In the genomic region with DNA sequence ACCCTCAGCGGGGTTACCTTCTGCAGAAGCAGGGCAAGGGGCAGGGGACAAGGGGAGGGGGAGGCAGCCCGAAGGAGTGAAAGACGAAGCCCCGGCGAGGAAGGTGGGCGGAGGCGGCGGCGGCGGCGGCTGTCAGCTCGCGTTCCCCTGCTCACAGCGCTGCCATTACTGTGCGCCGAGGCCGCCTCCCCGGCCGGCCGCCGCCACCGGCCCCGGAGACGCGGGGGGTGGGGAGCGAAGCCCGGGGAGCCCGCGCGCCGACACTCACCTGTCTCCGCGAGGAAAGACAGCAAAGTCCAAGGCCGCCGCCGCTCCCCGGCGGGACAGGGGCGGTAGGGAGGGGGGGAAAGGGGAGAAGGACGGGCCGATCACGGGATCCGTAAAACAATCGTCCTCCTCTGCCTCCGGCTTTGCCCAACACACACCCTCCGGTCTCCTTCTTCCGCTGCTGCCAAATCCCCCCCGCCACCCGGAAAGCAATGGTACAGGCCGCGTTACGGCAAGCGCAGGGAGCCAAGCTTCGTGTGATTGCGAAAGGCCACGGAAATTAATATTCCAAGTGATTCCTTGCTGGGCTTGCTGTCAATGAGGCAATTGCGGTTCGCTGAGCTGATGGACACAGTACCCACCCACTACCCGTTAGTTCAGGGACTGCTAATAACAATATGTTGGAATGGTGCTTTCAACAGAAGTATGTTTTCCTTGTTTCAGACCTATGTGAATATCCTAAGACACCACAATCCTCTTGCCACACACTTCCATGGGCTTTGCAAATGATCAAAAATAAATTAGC, we compare ENCODE assay signal across 1 cellular context.
TF ChIP-seq lines count a peak whose summit lies in the region.

A gene (minus strand): TSS at position 180 of the 793 bp plus-strand sequence. CDS start 19,024 bp downstream, outside the sequence.

TF ChIP-seq in HepG2, 621 proteins besides CTCF, POLR2A, EP300 and RAD21 (continued from another document and continues in another):
- TF ChIP-seq PHB2 (IDR thresholded peaks at IDR 0.05; ENCODE audit: partially characterized antibody) (no peak), ZSCAN9 (CRISPR knock-in tag; IDR thresholded peaks at IDR 0.05; ENCODE audit: borderline replicate concordance) (peak; percentile 71), POLR2AphosphoS5 (IDR thresholded peaks at IDR 0.05; ENCODE audit: low read depth, low read length) (no peak; the same call in none of the 2 replicates), ZFP36 (IDR thresholded peaks at IDR 0.05; ENCODE audit: borderline replicate concordance, low read depth, low read length, partially characterized antibody) (no peak), ZNF572 (CRISPR knock-in tag; IDR thresholded peaks at IDR 0.05) (no peak), ZNF350 (CRISPR knock-in tag; IDR thresholded peaks at IDR 0.05; ENCODE audit: borderline replicate concordance, low read depth) (no peak), ZNF496 (CRISPR knock-in tag; IDR thresholded peaks at IDR 0.05; ENCODE audit: insufficient replicate concordance) (no peak), SIX1 (CRISPR knock-in tag; IDR thresholded peaks at IDR 0.05; ENCODE audit: borderline replicate concordance) (no peak), ZNF180 (CRISPR knock-in tag; IDR thresholded peaks at IDR 0.05; ENCODE audit: borderline replicate concordance, low read depth) (no peak), MEIS2 (CRISPR knock-in tag; IDR thresholded peaks at IDR 0.05) (no peak), PAF1 (CRISPR knock-in tag; IDR thresholded peaks at IDR 0.05) (no peak), ZFP36L2 (CRISPR knock-in tag; IDR thresholded peaks at IDR 0.05) (no peak), NCOA1 (CRISPR knock-in tag; IDR thresholded peaks at IDR 0.05) (0 out of 2 replicates have a peak, but pooled peaks have one; percentile 34), ZNF101 (CRISPR knock-in tag; IDR thresholded peaks at IDR 0.05; ENCODE audit: borderline replicate concordance, low read depth) (no peak), SMYD3 (CRISPR knock-in tag; IDR thresholded peaks at IDR 0.05) (no peak), ZNF883 (CRISPR knock-in tag; IDR thresholded peaks at IDR 0.05; ENCODE audit: not compliant biosample characterization) (no peak), ZNF446 (CRISPR knock-in tag; IDR thresholded peaks at IDR 0.05) (no peak; the same call in 1 of the 2 replicates), IKZF4 (CRISPR knock-in tag; IDR thresholded peaks at IDR 0.05; ENCODE audit: borderline replicate concordance, low read depth, not compliant biosample characterization) (no peak), ZNF460 (CRISPR knock-in tag; IDR thresholded peaks at IDR 0.05; ENCODE audit: borderline replicate concordance) (no peak), TCF12 (IDR thresholded peaks at IDR 0.05) (no peak), TCF12 (CRISPR knock-in tag; IDR thresholded peaks at IDR 0.05) (peak; percentile 71; the same call in 1 of the 2 replicates), RFXAP (CRISPR knock-in tag; IDR thresholded peaks at IDR 0.05; ENCODE audit: borderline replicate concordance) (0 out of 2 replicates have a peak, but pooled peaks have one; percentile 36), ZNF792 (CRISPR knock-in tag; IDR thresholded peaks at IDR 0.05) (0 out of 2 replicates have a peak, but pooled peaks have one; percentile 17), TRIM24 (CRISPR knock-in tag; IDR thresholded peaks at IDR 0.05) (no peak), ZNF10 (CRISPR knock-in tag; IDR thresholded peaks at IDR 0.05; ENCODE audit: borderline replicate concordance, low read depth) (no peak), PAX8 (CRISPR knock-in tag; IDR thresholded peaks at IDR 0.05; ENCODE audit: borderline replicate concordance) (no peak), ZBTB8A (CRISPR knock-in tag; IDR thresholded peaks at IDR 0.05; ENCODE audit: borderline replicate concordance, low read depth) (no peak), TCF7 (IDR thresholded peaks at IDR 0.05; ENCODE audit: low read depth) (no peak), RARG (CRISPR knock-in tag; IDR thresholded peaks at IDR 0.05; ENCODE audit: low read depth) (no peak), ZZZ3 (CRISPR knock-in tag; IDR thresholded peaks at IDR 0.05; ENCODE audit: borderline replicate concordance) (peak; percentile 36; the same call in 1 of the 2 replicates), NBN (conservative IDR thresholded peaks at IDR 0.05) (no peak), ZNF543 (CRISPR knock-in tag; IDR thresholded peaks at IDR 0.05) (no peak), MAFG (CRISPR knock-in tag; IDR thresholded peaks at IDR 0.05) (no peak), EHMT2 (IDR thresholded peaks at IDR 0.05; ENCODE audit: borderline replicate concordance, low read depth, low read length) (no peak), ZNF619 (CRISPR knock-in tag; IDR thresholded peaks at IDR 0.05) (no peak), FOSL2 (CRISPR knock-in tag; IDR thresholded peaks at IDR 0.05) (peak; percentile 64), SNRNP70 (IDR thresholded peaks at IDR 0.05; ENCODE audit: low read depth, low read length) (no peak), MYNN (CRISPR knock-in tag; IDR thresholded peaks at IDR 0.05; ENCODE audit: low read depth) (no peak), ZNF83 (CRISPR knock-in tag; IDR thresholded peaks at IDR 0.05; ENCODE audit: borderline replicate concordance) (no peak), RELA (CRISPR knock-in tag; IDR thresholded peaks at IDR 0.05) (no peak), KDM2A (CRISPR knock-in tag; IDR thresholded peaks at IDR 0.05; ENCODE audit: borderline replicate concordance, low read depth) (peak; percentile 94), FOXP1 (IDR thresholded peaks at IDR 0.05) (no peak), FOXP1 (CRISPR knock-in tag; IDR thresholded peaks at IDR 0.05) (0 out of 2 replicates have a peak, but pooled peaks have one; percentile 13), NFRKB (IDR thresholded peaks at IDR 0.05) (no peak), ZNF615 (CRISPR knock-in tag; IDR thresholded peaks at IDR 0.05; ENCODE audit: borderline replicate concordance) (no peak), SSRP1 (CRISPR knock-in tag; IDR thresholded peaks at IDR 0.05) (0 out of 2 replicates have a peak, but pooled peaks have one; percentile 48), HIVEP1 (CRISPR knock-in tag; IDR thresholded peaks at IDR 0.05) (no peak), NCOR1 (IDR thresholded peaks at IDR 0.05; ENCODE audit: borderline replicate concordance, low read length) (no peak), NFYC (CRISPR knock-in tag; IDR thresholded peaks at IDR 0.05) (no peak)
- TF ChIP-seq, protein P1, sequence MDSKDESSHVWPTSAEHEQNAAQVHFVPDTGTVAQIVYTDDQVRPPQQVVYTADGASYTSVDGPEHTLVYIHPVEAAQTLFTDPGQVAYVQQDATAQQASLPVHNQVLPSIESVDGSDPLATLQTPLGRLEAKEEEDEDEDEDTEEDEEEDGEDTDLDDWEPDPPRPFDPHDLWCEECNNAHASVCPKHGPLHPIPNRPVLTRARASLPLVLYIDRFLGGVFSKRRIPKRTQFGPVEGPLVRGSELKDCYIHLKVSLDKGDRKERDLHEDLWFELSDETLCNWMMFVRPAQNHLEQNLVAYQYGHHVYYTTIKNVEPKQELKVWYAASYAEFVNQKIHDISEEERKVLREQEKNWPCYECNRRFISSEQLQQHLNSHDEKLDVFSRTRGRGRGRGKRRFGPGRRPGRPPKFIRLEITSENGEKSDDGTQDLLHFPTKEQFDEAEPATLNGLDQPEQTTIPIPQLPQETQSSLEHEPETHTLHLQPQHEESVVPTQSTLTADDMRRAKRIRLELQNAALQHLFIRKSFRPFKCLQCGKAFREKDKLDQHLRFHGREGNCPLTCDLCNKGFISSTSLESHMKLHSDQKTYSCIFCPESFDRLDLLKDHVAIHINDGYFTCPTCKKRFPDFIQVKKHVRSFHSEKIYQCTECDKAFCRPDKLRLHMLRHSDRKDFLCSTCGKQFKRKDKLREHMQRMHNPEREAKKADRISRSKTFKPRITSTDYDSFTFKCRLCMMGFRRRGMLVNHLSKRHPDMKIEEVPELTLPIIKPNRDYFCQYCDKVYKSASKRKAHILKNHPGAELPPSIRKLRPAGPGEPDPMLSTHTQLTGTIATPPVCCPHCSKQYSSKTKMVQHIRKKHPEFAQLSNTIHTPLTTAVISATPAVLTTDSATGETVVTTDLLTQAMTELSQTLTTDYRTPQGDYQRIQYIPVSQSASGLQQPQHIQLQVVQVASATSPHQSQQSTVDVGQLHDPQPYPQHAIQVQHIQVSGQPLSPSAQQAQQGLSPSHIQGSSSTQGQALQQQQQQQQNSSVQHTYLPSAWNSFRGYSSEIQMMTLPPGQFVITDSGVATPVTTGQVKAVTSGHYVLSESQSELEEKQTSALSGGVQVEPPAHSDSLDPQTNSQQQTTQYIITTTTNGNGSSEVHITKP (CRISPR knock-in tag; IDR thresholded peaks at IDR 0.05; ENCODE audit: low read depth), result peak; percentile 100
- TF ChIP-seq, protein P2, sequence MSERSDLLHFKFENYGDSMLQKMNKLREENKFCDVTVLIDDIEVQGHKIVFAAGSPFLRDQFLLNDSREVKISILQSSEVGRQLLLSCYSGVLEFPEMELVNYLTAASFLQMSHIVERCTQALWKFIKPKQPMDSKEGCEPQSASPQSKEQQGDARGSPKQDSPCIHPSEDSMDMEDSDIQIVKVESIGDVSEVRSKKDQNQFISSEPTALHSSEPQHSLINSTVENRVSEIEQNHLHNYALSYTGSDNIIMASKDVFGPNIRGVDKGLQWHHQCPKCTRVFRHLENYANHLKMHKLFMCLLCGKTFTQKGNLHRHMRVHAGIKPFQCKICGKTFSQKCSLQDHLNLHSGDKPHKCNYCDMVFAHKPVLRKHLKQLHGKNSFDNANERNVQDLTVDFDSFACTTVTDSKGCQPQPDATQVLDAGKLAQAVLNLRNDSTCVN (CRISPR knock-in tag; IDR thresholded peaks at IDR 0.05; ENCODE audit: borderline replicate concordance), result peak; percentile 78; the same call in 1 of the 2 replicates
- TF ChIP-seq, protein P3, sequence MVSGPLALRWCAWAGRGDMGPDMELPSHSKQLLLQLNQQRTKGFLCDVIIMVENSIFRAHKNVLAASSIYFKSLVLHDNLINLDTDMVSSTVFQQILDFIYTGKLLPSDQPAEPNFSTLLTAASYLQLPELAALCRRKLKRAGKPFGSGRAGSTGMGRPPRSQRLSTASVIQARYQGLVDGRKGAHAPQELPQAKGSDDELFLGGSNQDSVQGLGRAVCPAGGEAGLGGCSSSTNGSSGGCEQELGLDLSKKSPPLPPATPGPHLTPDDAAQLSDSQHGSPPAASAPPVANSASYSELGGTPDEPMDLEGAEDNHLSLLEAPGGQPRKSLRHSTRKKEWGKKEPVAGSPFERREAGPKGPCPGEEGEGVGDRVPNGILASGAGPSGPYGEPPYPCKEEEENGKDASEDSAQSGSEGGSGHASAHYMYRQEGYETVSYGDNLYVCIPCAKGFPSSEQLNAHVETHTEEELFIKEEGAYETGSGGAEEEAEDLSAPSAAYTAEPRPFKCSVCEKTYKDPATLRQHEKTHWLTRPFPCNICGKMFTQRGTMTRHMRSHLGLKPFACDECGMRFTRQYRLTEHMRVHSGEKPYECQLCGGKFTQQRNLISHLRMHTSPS (CRISPR knock-in tag; IDR thresholded peaks at IDR 0.05; ENCODE audit: low read depth), result no peak
- TF ChIP-seq, protein P4, sequence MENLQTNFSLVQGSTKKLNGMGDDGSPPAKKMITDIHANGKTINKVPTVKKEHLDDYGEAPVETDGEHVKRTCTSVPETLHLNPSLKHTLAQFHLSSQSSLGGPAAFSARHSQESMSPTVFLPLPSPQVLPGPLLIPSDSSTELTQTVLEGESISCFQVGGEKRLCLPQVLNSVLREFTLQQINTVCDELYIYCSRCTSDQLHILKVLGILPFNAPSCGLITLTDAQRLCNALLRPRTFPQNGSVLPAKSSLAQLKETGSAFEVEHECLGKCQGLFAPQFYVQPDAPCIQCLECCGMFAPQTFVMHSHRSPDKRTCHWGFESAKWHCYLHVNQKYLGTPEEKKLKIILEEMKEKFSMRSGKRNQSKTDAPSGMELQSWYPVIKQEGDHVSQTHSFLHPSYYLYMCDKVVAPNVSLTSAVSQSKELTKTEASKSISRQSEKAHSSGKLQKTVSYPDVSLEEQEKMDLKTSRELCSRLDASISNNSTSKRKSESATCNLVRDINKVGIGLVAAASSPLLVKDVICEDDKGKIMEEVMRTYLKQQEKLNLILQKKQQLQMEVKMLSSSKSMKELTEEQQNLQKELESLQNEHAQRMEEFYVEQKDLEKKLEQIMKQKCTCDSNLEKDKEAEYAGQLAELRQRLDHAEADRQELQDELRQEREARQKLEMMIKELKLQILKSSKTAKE (CRISPR knock-in tag; IDR thresholded peaks at IDR 0.05; ENCODE audit: borderline replicate concordance), result peak; percentile 41; the same call in 1 of the 2 replicates
- TF ChIP-seq, protein P5, sequence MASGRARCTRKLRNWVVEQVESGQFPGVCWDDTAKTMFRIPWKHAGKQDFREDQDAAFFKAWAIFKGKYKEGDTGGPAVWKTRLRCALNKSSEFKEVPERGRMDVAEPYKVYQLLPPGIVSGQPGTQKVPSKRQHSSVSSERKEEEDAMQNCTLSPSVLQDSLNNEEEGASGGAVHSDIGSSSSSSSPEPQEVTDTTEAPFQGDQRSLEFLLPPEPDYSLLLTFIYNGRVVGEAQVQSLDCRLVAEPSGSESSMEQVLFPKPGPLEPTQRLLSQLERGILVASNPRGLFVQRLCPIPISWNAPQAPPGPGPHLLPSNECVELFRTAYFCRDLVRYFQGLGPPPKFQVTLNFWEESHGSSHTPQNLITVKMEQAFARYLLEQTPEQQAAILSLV (CRISPR knock-in tag; IDR thresholded peaks at IDR 0.05; ENCODE audit: borderline replicate concordance), result no peak; the same call in 1 of the 2 replicates
- TF ChIP-seq, protein P6, sequence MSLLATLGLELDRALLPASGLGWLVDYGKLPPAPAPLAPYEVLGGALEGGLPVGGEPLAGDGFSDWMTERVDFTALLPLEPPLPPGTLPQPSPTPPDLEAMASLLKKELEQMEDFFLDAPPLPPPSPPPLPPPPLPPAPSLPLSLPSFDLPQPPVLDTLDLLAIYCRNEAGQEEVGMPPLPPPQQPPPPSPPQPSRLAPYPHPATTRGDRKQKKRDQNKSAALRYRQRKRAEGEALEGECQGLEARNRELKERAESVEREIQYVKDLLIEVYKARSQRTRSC (CRISPR knock-in tag; IDR thresholded peaks at IDR 0.05; ENCODE audit: low read depth), result no peak
- TF ChIP-seq, protein P7, sequence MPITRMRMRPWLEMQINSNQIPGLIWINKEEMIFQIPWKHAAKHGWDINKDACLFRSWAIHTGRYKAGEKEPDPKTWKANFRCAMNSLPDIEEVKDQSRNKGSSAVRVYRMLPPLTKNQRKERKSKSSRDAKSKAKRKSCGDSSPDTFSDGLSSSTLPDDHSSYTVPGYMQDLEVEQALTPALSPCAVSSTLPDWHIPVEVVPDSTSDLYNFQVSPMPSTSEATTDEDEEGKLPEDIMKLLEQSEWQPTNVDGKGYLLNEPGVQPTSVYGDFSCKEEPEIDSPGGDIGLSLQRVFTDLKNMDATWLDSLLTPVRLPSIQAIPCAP (CRISPR knock-in tag; IDR thresholded peaks at IDR 0.05; ENCODE audit: low read depth), result no peak
- TF ChIP-seq, protein P8, sequence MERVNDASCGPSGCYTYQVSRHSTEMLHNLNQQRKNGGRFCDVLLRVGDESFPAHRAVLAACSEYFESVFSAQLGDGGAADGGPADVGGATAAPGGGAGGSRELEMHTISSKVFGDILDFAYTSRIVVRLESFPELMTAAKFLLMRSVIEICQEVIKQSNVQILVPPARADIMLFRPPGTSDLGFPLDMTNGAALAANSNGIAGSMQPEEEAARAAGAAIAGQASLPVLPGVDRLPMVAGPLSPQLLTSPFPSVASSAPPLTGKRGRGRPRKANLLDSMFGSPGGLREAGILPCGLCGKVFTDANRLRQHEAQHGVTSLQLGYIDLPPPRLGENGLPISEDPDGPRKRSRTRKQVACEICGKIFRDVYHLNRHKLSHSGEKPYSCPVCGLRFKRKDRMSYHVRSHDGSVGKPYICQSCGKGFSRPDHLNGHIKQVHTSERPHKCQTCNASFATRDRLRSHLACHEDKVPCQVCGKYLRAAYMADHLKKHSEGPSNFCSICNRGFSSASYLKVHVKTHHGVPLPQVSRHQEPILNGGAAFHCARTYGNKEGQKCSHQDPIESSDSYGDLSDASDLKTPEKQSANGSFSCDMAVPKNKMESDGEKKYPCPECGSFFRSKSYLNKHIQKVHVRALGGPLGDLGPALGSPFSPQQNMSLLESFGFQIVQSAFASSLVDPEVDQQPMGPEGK (CRISPR knock-in tag; IDR thresholded peaks at IDR 0.05), result peak; percentile 55
